Comparison of ENCODE assay signal across 25 cellular contexts in the genomic region with DNA sequence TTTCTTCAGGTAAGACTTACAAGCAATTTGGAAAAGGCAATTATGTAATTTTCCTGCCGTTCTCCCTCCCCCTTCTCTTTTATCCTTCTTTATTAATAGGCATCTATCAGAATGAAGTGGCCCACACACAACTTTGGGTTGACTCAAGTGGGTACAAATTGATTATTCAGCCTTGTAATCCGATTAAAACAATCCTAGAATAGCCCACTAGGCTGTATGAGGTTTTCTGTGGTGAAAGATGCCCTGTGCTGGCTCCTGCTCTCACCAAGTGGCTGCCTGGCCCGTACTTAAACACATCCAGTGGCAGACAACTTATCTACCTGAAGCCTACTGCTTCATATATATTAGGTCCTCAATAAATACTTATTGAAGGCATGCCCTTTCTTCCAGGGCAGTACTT.
"Had no signal": no experiment of that assay in that cellular context is flagged by ENCODE, and none has a peak within 500 bp of the region (broad histone marks: within the 10 kb centered on the region; RNA-seq: fewer than 3 reads in every experiment).

No MANE protein-coding gene starts in this region.

- ATAC-seq: esophagus mucosa; left lung; lower lobe of right lung; mucosa of descending colon; natural killer cell treated with Interleukin-12 subunit alpha and Interleukin-12 subunit beta and Interleukin-15 and Interleukin-18, amount 100 ng/mL, for 72 hours; stimulated activated memory B cell treated with anti-CD40 and anti-IgM and Interleukin-4, amounts not matched to agents 10 μg/mL and 1 μg/mL and 100 μg/mL, for 72 hours; stimulated activated naive CD8-positive, alpha-beta T cell treated with anti-CD3 and anti-CD28 coated beads, Interleukin-15, amount 100 ng/mL, for 72 hours had no signal

- H3K4me1 Mint-ChIP-seq: activated CD4-positive, alpha-beta memory T cell treated with anti-CD3 and anti-CD28 coated beads, Interleukin-2, amount 10 ng/mL, durations not matched to agents 7 days and 5 days; activated CD4-positive, alpha-beta T cell treated with anti-CD3 and anti-CD28 coated beads, Interleukin-2, amount 10 ng/mL, durations not matched to agents 7 days and 5 days; activated naive CD4-positive, alpha-beta T cell treated with anti-CD3 and anti-CD28 coated beads, Interleukin-2, amount 50 U/mL, for 24 hours; central memory CD8-positive, alpha-beta T cell; stimulated activated memory B cell treated with anti-CD40 and anti-IgM and Interleukin-4, amounts not matched to agents 10 μg/mL and 1 μg/mL and 100 μg/mL, for 72 hours; stimulated activated naive CD8-positive, alpha-beta T cell treated with anti-CD3 and anti-CD28 coated beads, Interleukin-15, amount 100 ng/mL, for 72 hours had no signal

- H3K36me3 Mint-ChIP-seq: activated naive CD4-positive, alpha-beta T cell treated with anti-CD3 and anti-CD28 coated beads, Interleukin-2, amount 50 U/mL, for 24 hours; natural killer cell treated with Interleukin-12 subunit alpha and Interleukin-12 subunit beta and Interleukin-15 and Interleukin-18, amount 100 ng/mL, for 72 hours; stimulated activated memory B cell treated with anti-CD40 and anti-IgM and Interleukin-4, amounts not matched to agents 10 μg/mL and 1 μg/mL and 100 μg/mL, for 72 hours; type B pancreatic cell had no signal

- H3K9me3 Mint-ChIP-seq: activated CD4-positive, alpha-beta memory T cell treated with anti-CD3 and anti-CD28 coated beads, Interleukin-2, amount 10 ng/mL, durations not matched to agents 7 days and 5 days; activated CD4-positive, alpha-beta T cell treated with anti-CD3 and anti-CD28 coated beads, Interleukin-2, amount 10 ng/mL, durations not matched to agents 7 days and 5 days; activated naive CD4-positive, alpha-beta T cell treated with anti-CD3 and anti-CD28 coated beads, Interleukin-2, amount 50 U/mL, for 24 hours; activated T-cell treated with anti-CD3 and anti-CD28 coated beads, Interleukin-2, amount 50 U/mL, for 24 hours; central memory CD8-positive, alpha-beta T cell; dendritic cell treated with granulocyte-macrophage colony-stimulating factor and Interleukin-4, amounts not matched to agents 40 ng/mL and 50 ng/mL, for 4 days; stimulated activated memory B cell treated with anti-CD40 and anti-IgM and Interleukin-4, amounts not matched to agents 10 μg/mL and 1 μg/mL and 100 μg/mL, for 72 hours; stimulated activated naive CD8-positive, alpha-beta T cell treated with anti-CD3 and anti-CD28 coated beads, Interleukin-15, amount 100 ng/mL, for 72 hours had no signal

- H3K27ac Mint-ChIP-seq: activated CD4-positive, alpha-beta memory T cell treated with anti-CD3 and anti-CD28 coated beads, Interleukin-2, amount 10 ng/mL, durations not matched to agents 7 days and 5 days; activated CD4-positive, alpha-beta T cell treated with anti-CD3 and anti-CD28 coated beads, Interleukin-2, amount 10 ng/mL, durations not matched to agents 7 days and 5 days; activated naive CD4-positive, alpha-beta T cell treated with anti-CD3 and anti-CD28 coated beads, Interleukin-2, amount 50 U/mL, for 24 hours; activated T-cell treated with anti-CD3 and anti-CD28 coated beads, Interleukin-2, amount 50 U/mL, for 24 hours; dendritic cell treated with granulocyte-macrophage colony-stimulating factor and Interleukin-4, amounts not matched to agents 40 ng/mL and 50 ng/mL, for 4 days; natural killer cell treated with Interleukin-12 subunit alpha and Interleukin-12 subunit beta and Interleukin-15 and Interleukin-18, amount 100 ng/mL, for 72 hours; stimulated activated memory B cell treated with anti-CD40 and anti-IgM and Interleukin-4, amounts not matched to agents 10 μg/mL and 1 μg/mL and 100 μg/mL, for 72 hours; type B pancreatic cell had no signal

- H3K27me3 ChIP-seq: left lung, sigmoid colon, vagina had no signal

- H3K9me3 ChIP-seq: left lung, lower lobe of right lung, mucosa of descending colon, sigmoid colon, vagina had no signal

- H3K36me3 ChIP-seq: left lung, lower lobe of right lung, sigmoid colon, vagina had no signal

- H3K27me3 Mint-ChIP-seq: activated CD4-positive, alpha-beta memory T cell treated with anti-CD3 and anti-CD28 coated beads, Interleukin-2, amount 10 ng/mL, durations not matched to agents 7 days and 5 days; central memory CD8-positive, alpha-beta T cell; natural killer cell treated with Interleukin-12 subunit alpha and Interleukin-12 subunit beta and Interleukin-15 and Interleukin-18, amount 100 ng/mL, for 72 hours; stimulated activated memory B cell treated with anti-CD40 and anti-IgM and Interleukin-4, amounts not matched to agents 10 μg/mL and 1 μg/mL and 100 μg/mL, for 72 hours had no signal

- H3K4me1 ChIP-seq: left lung, lower lobe of right lung, vagina had no signal

- H3K27ac ChIP-seq: left lung, lower lobe of right lung, sigmoid colon, vagina had no signal

- H3K4me3 ChIP-seq: left lung, lower lobe of right lung, mucosa of descending colon, sigmoid colon, vagina had no signal

- DNase-seq: activated CD4-positive, alpha-beta memory T cell treated with anti-CD3 and anti-CD28 coated beads, Interleukin-2, amount 10 ng/mL, durations not matched to agents 7 days and 5 days; activated CD4-positive, alpha-beta T cell treated with anti-CD3 and anti-CD28 coated beads for 1 hour; activated CD4-positive, alpha-beta T cell treated with anti-CD3 and anti-CD28 coated beads, Interleukin-2, amount 10 ng/mL, durations not matched to agents 7 days and 5 days; activated CD8-positive, alpha-beta memory T cell treated with anti-CD3 and anti-CD28 coated beads, Interleukin-2, amount 50 U/mL, for 48 hours; activated T-cell treated with anti-CD3 and anti-CD28 coated beads, Interleukin-2, amount 50 U/mL, for 24 hours; foreskin melanocyte; left lung; lower lobe of right lung; mucosa of descending colon; sigmoid colon; small intestine; stimulated activated CD4-positive, alpha-beta T cell treated with anti-CD3 and anti-CD28 coated beads, Interleukin-4, amount 100 ng/mL, for 4 hours; stimulated activated CD8-positive, alpha-beta memory T cell treated with anti-CD3 and anti-CD28 coated beads, Interleukin-4, amount 100 ng/mL, for 48 hours; stimulated activated naive CD8-positive, alpha-beta T cell treated with anti-CD3 and anti-CD28 coated beads, Interleukin-15, amount 100 ng/mL, for 72 hours; substantia nigra; T1000 had no signal

- H3K4me3 Mint-ChIP-seq: activated CD4-positive, alpha-beta memory T cell treated with anti-CD3 and anti-CD28 coated beads, Interleukin-2, amount 10 ng/mL, durations not matched to agents 7 days and 5 days; activated CD4-positive, alpha-beta T cell treated with anti-CD3 and anti-CD28 coated beads, Interleukin-2, amount 10 ng/mL, durations not matched to agents 7 days and 5 days; activated naive CD4-positive, alpha-beta T cell treated with anti-CD3 and anti-CD28 coated beads, Interleukin-2, amount 50 U/mL, for 24 hours; activated T-cell treated with anti-CD3 and anti-CD28 coated beads, Interleukin-2, amount 50 U/mL, for 24 hours; central memory CD8-positive, alpha-beta T cell; dendritic cell treated with granulocyte-macrophage colony-stimulating factor and Interleukin-4, amounts not matched to agents 40 ng/mL and 50 ng/mL, for 4 days; endodermal cell; natural killer cell treated with Interleukin-12 subunit alpha and Interleukin-12 subunit beta and Interleukin-15 and Interleukin-18, amount 100 ng/mL, for 72 hours; stimulated activated memory B cell treated with anti-CD40 and anti-IgM and Interleukin-4, amounts not matched to agents 10 μg/mL and 1 μg/mL and 100 μg/mL, for 72 hours; stimulated activated naive CD8-positive, alpha-beta T cell treated with anti-CD3 and anti-CD28 coated beads, Interleukin-15, amount 100 ng/mL, for 72 hours; type B pancreatic cell had no signal
